ENCODE assay signal across 13 cellular contexts in the genomic region with DNA sequence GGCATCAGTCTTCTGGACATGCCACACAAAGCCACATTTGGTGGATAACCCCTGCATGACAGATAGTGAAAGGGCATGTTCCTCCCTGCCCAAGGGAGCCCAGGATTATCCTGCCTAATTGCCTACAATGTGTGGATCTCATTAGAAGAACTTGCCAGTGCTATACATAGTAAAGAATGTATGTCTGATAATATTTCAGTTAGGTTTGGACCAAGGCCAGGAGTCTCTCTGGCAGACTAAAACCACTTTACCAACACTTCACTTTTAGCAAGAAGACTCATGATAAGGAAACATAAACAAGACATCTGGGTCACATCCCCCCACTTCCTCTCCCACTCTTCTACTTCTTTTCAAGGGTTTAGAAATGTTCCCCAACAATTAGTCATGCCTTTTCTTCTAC.
DNase-seq lines count a peak whose midpoint lies in the region; ATAC-seq lines count a peak whose summit lies in the region.
"Had no signal": no experiment of that assay in that cellular context is flagged by ENCODE, and none has a peak within 500 bp of the region (broad histone marks: within the 10 kb centered on the region; RNA-seq: fewer than 3 reads in every experiment).

No MANE protein-coding gene starts in this region.

- no peak for ATAC-seq in HG02970 (IDR thresholded peaks at IDR 0.05; ENCODE audit: low FRiP score, unreplicated experiment)
- ATAC-seq in HG02588 (IDR thresholded peaks at IDR 0.05; ENCODE audit: unreplicated experiment): no peak
- ATAC-seq: activated T-cell treated with anti-CD3 and anti-CD28 coated beads, Interleukin-2, amount 50 U/mL, for 72 hours; pancreas had no signal

- no peaks in the 10 kb centered on the region for H3K27me3 ChIP-seq in BLaER1 treated with 17β-estradiol and CSF1 and Interleukin-3, amounts not matched to agents 10 nM and 100 nM
- H3K27me3 ChIP-seq: pancreas had no signal

- H3K9me3 ChIP-seq in BLaER1 treated with 17β-estradiol and CSF1 and Interleukin-3, amounts not matched to agents 10 nM and 100 nM (replicated peaks in 1 of 11): peaks cover 39 to 49% (median 44%) of the 10 kb centered on the region in 11 experiments
- H3K9me3 ChIP-seq: pancreas had no signal

- peak overlapping the region in 9 of 11 experiments; percentile 3 to 66 (median 35); a peak in 12 of 22 replicates for H3K27ac ChIP-seq in BLaER1 treated with 17β-estradiol and CSF1 and Interleukin-3, amounts not matched to agents 10 nM and 100 nM
- H3K27ac ChIP-seq: pancreas had no signal

- no peaks in the 10 kb centered on the region for H4K20me1 ChIP-seq in BLaER1 treated with 17β-estradiol and CSF1 and Interleukin-3, amounts not matched to agents 10 nM and 100 nM

- no peak overlapping the region for H3K4me3 ChIP-seq in BLaER1 treated with 17β-estradiol and CSF1 and Interleukin-3, amounts not matched to agents 10 nM and 100 nM
- H3K4me3 ChIP-seq: pancreas had no signal

- H3K36me3 ChIP-seq in BLaER1 treated with 17β-estradiol and CSF1 and Interleukin-3, amounts not matched to agents 10 nM and 100 nM: peaks cover 0 to 14% (median 0%) of the 10 kb centered on the region in 11 experiments; a peak in 3 of 22 replicates
- H3K36me3 ChIP-seq: pancreas had no signal

- H3K4me2 ChIP-seq in BLaER1 treated with 17β-estradiol and CSF1 and Interleukin-3, amounts not matched to agents 10 nM and 100 nM: peak overlapping the region; percentile 46 to 71 (median 63)

- DNase-seq in HUDEP-2 (lab: John Stamatoyannopoulos, UW; ENCODE audit: unreplicated experiment in 76 of 76): peak in 71 of 76 experiments; percentile 1 to 92 (median 61)
- peak; percentile 3 for DNase-seq in RPMI7951 (ENCODE audit: low read depth)
- DNase-seq in fibroblast of the conjunctiva (ENCODE audit: low read depth): peak; percentile 12
- DNase-seq in pons (ENCODE audit: low spot score): no peak
- no peak for DNase-seq in LoVo (ENCODE audit: low spot score)
- DNase-seq: activated T-cell treated with anti-CD3 and anti-CD28 coated beads, Interleukin-2, amount 50 U/mL, for 72 hours; COR-L47; dermis blood vessel endothelial cell; pancreas; T1000 had no signal

- 0 out of 22 replicates have a peak overlapping the region, but pooled peaks of 1 of the 11 experiments have one; percentile 21 for H3K9ac ChIP-seq in BLaER1 treated with 17β-estradiol and CSF1 and Interleukin-3, amounts not matched to agents 10 nM and 100 nM

- H3K4me1 ChIP-seq in BLaER1 treated with 17β-estradiol and CSF1 and Interleukin-3, amounts not matched to agents 10 nM and 100 nM: peaks cover 13 to 22% (median 19%) of the 10 kb centered on the region in 10 experiments
- H3K4me1 ChIP-seq: pancreas had no signal

Comparison
In these comparisons a context has a peak if more than half of its experiments do, and no peak if none do; other contexts are left out.
1. DNase-seq: peak in HUDEP-2 (71 of 76), RPMI7951 (single experiment) and fibroblast of the conjunctiva (single experiment); none in pons (single experiment) and LoVo (single experiment).